10 cellular contexts compared by ENCODE assay signal in genomic region chr7:157347217-157347904, GRCh38. TPM values are rescaled to one million over a fixed set of nuclear protein-coding genes. Genes with fewer than 3 reads are reported as not detected.
DNase-seq lines count a peak whose midpoint lies in the region; ATAC-seq and TF ChIP-seq lines count a peak whose summit lies in the region.
"Had no signal": no experiment of that assay in that cellular context is flagged by ENCODE, and none has a peak within 500 bp of the region (broad histone marks: within the 10 kb centered on the region; RNA-seq: fewer than 3 reads in every experiment).

No MANE protein-coding gene starts in this region.

- in situ Hi-C loops in G401 (cut with HindIII; ENCODE audit: low sequenced_read_pairs), result no loop called here

- peaks cover 3 to 34% (median 30%) of the 10 kb centered on the region in 5 donors for H3K4me1 ChIP-seq in subcutaneous abdominal adipose tissue (ENCODE audit: control insufficient read depth in 5 of 5, insufficient read depth in 5 of 5, low read length in 5 of 5)

- intact Hi-C loops in left ventricle myocardium superior (cut with micrococcal nuclease), result no loop called here

- ATAC-seq in activated CD4-positive, CD25-positive, alpha-beta regulatory T cell treated with anti-CD3 and anti-CD28 coated beads, Interleukin-2, amount 50 U/mL, for 24 hours, result peak; percentile 76 to 87
- peak; percentile 63 for ATAC-seq in left ventricle myocardium superior

- H3K36me3 Mint-ChIP-seq in activated naive CD8-positive, alpha-beta T cell treated with anti-CD3 and anti-CD28 coated beads for 36 hours, result peaks cover 10% of the 10 kb centered on the region

- H3K9ac ChIP-seq in subcutaneous abdominal adipose tissue (ENCODE audit: low read length in 5 of 5), result no peak overlapping the region

- no peaks in the 10 kb centered on the region for H3K9me3 ChIP-seq in subcutaneous abdominal adipose tissue (ENCODE audit: control insufficient read depth in 5 of 5, low read length in 5 of 5)

- peak overlapping the region; percentile 58 for H3K27ac Mint-ChIP-seq in activated naive CD8-positive, alpha-beta T cell treated with anti-CD3 and anti-CD28 coated beads for 36 hours
- H3K27ac Mint-ChIP-seq: T-helper 1 cell treated with Interleukin-12 subunit alpha and Interleukin-12 subunit beta and Interleukin-4 antibody, amounts not matched to agents 30 μg/mL and 1 μg/mL, for 36 hours had no signal

- H3K4me3 Mint-ChIP-seq in activated naive CD8-positive, alpha-beta T cell treated with anti-CD3 and anti-CD28 coated beads for 36 hours, result no peak overlapping the region
- H3K4me3 Mint-ChIP-seq: T-helper 1 cell treated with Interleukin-12 subunit alpha and Interleukin-12 subunit beta and Interleukin-4 antibody, amounts not matched to agents 30 μg/mL and 1 μg/mL, for 36 hours had no signal

- H3K27me3 ChIP-seq in subcutaneous abdominal adipose tissue (ENCODE audit: control insufficient read depth in 5 of 5, insufficient read depth in 4 of 5, low read length in 5 of 5), result no peaks in the 10 kb centered on the region

- no peak for DNase-seq in activated CD4-positive, CD25-positive, alpha-beta regulatory T cell (lab: John Stamatoyannopoulos, UW)
- no peak for DNase-seq in activated naive CD8-positive, alpha-beta T cell treated with anti-CD3 and anti-CD28 coated beads for 36 hours
- peak; percentile 65 for DNase-seq in left ventricle myocardium superior
- no peak for DNase-seq in GM20000 (ENCODE audit: low spot score)
- DNase-seq in G401 (ENCODE audit: low spot score), result no peak
- no peak for DNase-seq in OCI-M1 (lab: John Stamatoyannopoulos, UW)

- H3K4me3 ChIP-seq in subcutaneous abdominal adipose tissue (ENCODE audit: low read depth in 1 of 5, low read length in 5 of 5), result peak overlapping the region in 4 of 5 donors; percentile 30 to 48 (median 31)

- H3K27me3 Mint-ChIP-seq in activated naive CD8-positive, alpha-beta T cell treated with anti-CD3 and anti-CD28 coated beads for 36 hours, result no peaks in the 10 kb centered on the region

- H3K36me3 ChIP-seq in subcutaneous abdominal adipose tissue (ENCODE audit: control insufficient read depth in 5 of 5, insufficient read depth in 5 of 5, low read length in 5 of 5), result no peaks in the 10 kb centered on the region

- H3K9me3 Mint-ChIP-seq in activated naive CD8-positive, alpha-beta T cell treated with anti-CD3 and anti-CD28 coated beads for 36 hours, result no peaks in the 10 kb centered on the region
- H3K9me3 Mint-ChIP-seq: T-helper 1 cell treated with Interleukin-12 subunit alpha and Interleukin-12 subunit beta and Interleukin-4 antibody, amounts not matched to agents 30 μg/mL and 1 μg/mL, for 36 hours had no signal

- H3K27ac ChIP-seq in subcutaneous abdominal adipose tissue (ENCODE audit: low read depth, low read length), result no peak overlapping the region
- H3K27ac ChIP-seq: 22Rv1 had no signal

- TF ChIP-seq CTCF in GM20000 (IDR thresholded peaks at IDR 0.05; ENCODE audit: extremely low read depth, missing control alignments), result no peak

- peaks cover 60% of the 10 kb centered on the region for H3K4me1 Mint-ChIP-seq in activated naive CD8-positive, alpha-beta T cell treated with anti-CD3 and anti-CD28 coated beads for 36 hours

RNA-seq across cellular contexts. Expression of gene DNAJB6, which starts 10.6 kb away (rescaled TPM):
- 10 to 100 TPM; 77.5 to 78.0 TPM for total RNA-seq in activated naive CD8-positive, alpha-beta T cell treated with anti-CD3 and anti-CD28 coated beads for 36 hours
- 193 TPM for total RNA-seq in left ventricle myocardium superior
- 85.9 and 115 TPM in 2 replicates for total RNA-seq in G401 (2014; rRNA removed; shearing (Covaris generic))
